ENCODE assay signal across 25 cellular contexts in genomic region chr3:14678015-14678503, GRCh38. TPM values are rescaled to one million over a fixed set of nuclear protein-coding genes. Genes with fewer than 3 reads are reported as not detected.
DNase-seq lines count a peak whose midpoint lies in the region; ATAC-seq and TF ChIP-seq lines count a peak whose summit lies in the region.
"Had no signal": no experiment of that assay in that cellular context is flagged by ENCODE, and none has a peak within 500 bp of the region (broad histone marks: within the 10 kb centered on the region; RNA-seq: fewer than 3 reads in every experiment).

No MANE protein-coding gene starts in this region.

- WGBS in H9 (ENCODE audit: extremely low coverage, insufficient read length, low lambda C conversion rate) = no CpG with 5 or more reads among the region's 7 CpGs
- 39% methylated on average over 7 of the region's 7 CpGs for WGBS in liver

- peaks cover 21% of the 10 kb centered on the region for H3K36me3 Mint-ChIP-seq in CD8-positive, alpha-beta T cell
- H3K36me3 Mint-ChIP-seq in H9 (ENCODE audit: insufficient read depth in 1 of 3, low read depth in 3 of 3) (peaks cover 0 to 8% (median 6%) of the 10 kb centered on the region in 3 experiments; a peak in 3 of 7 replicates), neural progenitor cell (peaks cover 1% of the 10 kb centered on the region)
- H3K36me3 Mint-ChIP-seq: brain had no signal

- no peak for TF ChIP-seq CTCF in CD8-positive, alpha-beta T cell (IDR thresholded peaks at IDR 0.05)
- TF ChIP-seq CTCF in H9 (conservative IDR thresholded peaks at IDR 0.05) (0 out of 3 replicates have a peak, but pooled peaks have one; percentile 12), VCaP (conservative IDR thresholded peaks at IDR 0.05) (no peak), liver (IDR thresholded peaks at IDR 0.05; ENCODE audit: low read depth, low read length, missing input control) (peak; percentile 28), neural progenitor cell (IDR thresholded peaks at IDR 0.05) (no peak)

- no peak overlapping the region for H3K4me2 ChIP-seq in H9 (ENCODE audit: insufficient read depth, insufficient read length, low read length)
- no peak overlapping the region for H3K4me2 ChIP-seq in neural progenitor cell
- H3K4me2 ChIP-seq: BLaER1 had no signal

- no peak overlapping the region for H3K4ac ChIP-seq in H9 (ENCODE audit: low read depth, low read length)

- H3K56ac ChIP-seq in H9 (ENCODE audit: insufficient read length, low read depth, low read length) = no peak overlapping the region

- no peak overlapping the region for H2BK120ac ChIP-seq in H9 (ENCODE audit: low read depth, low read length, poor library complexity, severe bottlenecking)

- DNase-seq in CD8-positive, alpha-beta T cell = no peak
- DNase-seq in H9 = no peak
- DNase-seq in T-helper 9 cell = no peak
- DNase-seq in neural progenitor cell (ENCODE audit: low spot score) = no peak
- DNase-seq: activated B cell treated with CpG ODN at 0.5 μM for 24 hours; activated CD4-positive, alpha-beta memory T cell treated with anti-CD3 and anti-CD28 coated beads for 36 hours; activated gamma-delta T cell; activated naive CD8-positive, alpha-beta T cell treated with anti-CD3 and anti-CD28 coated beads, Interleukin-2, amount 50 U/mL, for 24 hours; colonic mucosa; HCEC 1CT; Kasumi-1; kidney glomerular epithelial cell; naive thymus-derived CD4-positive, alpha-beta T cell; NCI-H1105; NCI-H2029 treated with DMSO at 0.1 percent for 48 hours; NCI-H345; sigmoid colon; substantia nigra had no signal

- no peak overlapping the region for H2BK20ac ChIP-seq in H9 (ENCODE audit: low read depth, low read length, poor library complexity, severe bottlenecking)

- H4K5ac ChIP-seq in H9 (ENCODE audit: insufficient read length, low read depth, low read length) = no peak overlapping the region

- no peak overlapping the region for H2BK5ac ChIP-seq in H9 (ENCODE audit: insufficient read length, low read length)

- no peak overlapping the region for H3K14ac ChIP-seq in H9 (ENCODE audit: insufficient read depth, low read length)

- no peaks in the 10 kb centered on the region for H3K36me3 ChIP-seq in CD8-positive, alpha-beta T cell (ENCODE audit: insufficient read depth, low read length)
- H3K36me3 ChIP-seq in liver (ENCODE audit: control insufficient read depth in 4 of 4, insufficient read depth in 3 of 4, low read depth in 1 of 4, low read length in 3 of 4) (no peaks in the 10 kb centered on the region), neural progenitor cell (no peaks in the 10 kb centered on the region)
- H3K36me3 ChIP-seq: BLaER1, colonic mucosa, sigmoid colon had no signal

- no peaks in the 10 kb centered on the region for H3K23me2 ChIP-seq in H9 (ENCODE audit: insufficient read length, low read depth, low read length, poor library complexity, severe bottlenecking)

- no peak overlapping the region for H3K18ac ChIP-seq in H9 (ENCODE audit: insufficient read length, low read depth, low read length)

- POLR2A ChIA-PET in CD8-positive, alpha-beta T cell (lab: Charles Lee) = no interaction called here

- H3K23ac ChIP-seq in H9 (ENCODE audit: insufficient read length, low read depth, low read length) = no peak overlapping the region

- intact Hi-C loops in CD8-positive, alpha-beta T cell (cut with DNase I, micrococcal nuclease) = no loop called here

- H3K79me1 ChIP-seq in H9 (ENCODE audit: insufficient read depth, low read depth, low read length, poor library complexity, severe bottlenecking) = no peaks in the 10 kb centered on the region

- no peak overlapping the region for H3K4me3 Mint-ChIP-seq in CD8-positive, alpha-beta T cell
- H3K4me3 Mint-ChIP-seq in H9 (no peak overlapping the region; a peak in 1 of 5 replicates), neural progenitor cell (no peak overlapping the region)
- H3K4me3 Mint-ChIP-seq: activated B cell treated with CpG ODN at 0.5 μM for 24 hours; activated CD4-positive, alpha-beta memory T cell treated with anti-CD3 and anti-CD28 coated beads for 36 hours; activated naive CD8-positive, alpha-beta T cell treated with anti-CD3 and anti-CD28 coated beads, Interleukin-2, amount 50 U/mL, for 24 hours; brain; naive thymus-derived CD4-positive, alpha-beta T cell had no signal

- no peaks in the 10 kb centered on the region for H3K4me1 Mint-ChIP-seq in CD8-positive, alpha-beta T cell (ENCODE audit: low read depth)
- H3K4me1 Mint-ChIP-seq in H9 (no peaks in the 10 kb centered on the region), neural progenitor cell (peaks cover 3% of the 10 kb centered on the region)
- H3K4me1 Mint-ChIP-seq: activated B cell treated with CpG ODN at 0.5 μM for 24 hours; activated naive CD8-positive, alpha-beta T cell treated with anti-CD3 and anti-CD28 coated beads, Interleukin-2, amount 50 U/mL, for 24 hours; brain had no signal

- no peaks in the 10 kb centered on the region for H3K27me3 ChIP-seq in CD8-positive, alpha-beta T cell (ENCODE audit: insufficient read depth, low read length)
- H3K27me3 ChIP-seq in H9 (ENCODE audit: insufficient read depth, low read length) = no peaks in the 10 kb centered on the region
- H3K27me3 ChIP-seq in liver (ENCODE audit: control insufficient read depth in 4 of 4, insufficient read depth in 4 of 4, low read length in 3 of 4) = no peaks in the 10 kb centered on the region
- no peaks in the 10 kb centered on the region for H3K27me3 ChIP-seq in neural progenitor cell
- H3K27me3 ChIP-seq: BLaER1, colonic mucosa, sigmoid colon had no signal

- H3K9me3 Mint-ChIP-seq in CD8-positive, alpha-beta T cell = peaks cover 5% of the 10 kb centered on the region
- H3K9me3 Mint-ChIP-seq in H9 (peaks cover 9 to 10% of the 10 kb centered on the region in 2 experiments), neural progenitor cell (peaks cover 5% of the 10 kb centered on the region)

- no peaks in the 10 kb centered on the region for H3K9me3 ChIP-seq in CD8-positive, alpha-beta T cell (ENCODE audit: low read length)
- H3K9me3 ChIP-seq in H9 (ENCODE audit: control insufficient read depth, low read depth, low read length) (no peaks in the 10 kb centered on the region), liver (ENCODE audit: control insufficient read depth in 4 of 4, low read length in 3 of 4) (no peaks in the 10 kb centered on the region), neural progenitor cell (ENCODE audit: low read depth) (no peaks in the 10 kb centered on the region)
- H3K9me3 ChIP-seq: colonic mucosa had no signal

- no peak overlapping the region for H4K91ac ChIP-seq in H9 (ENCODE audit: insufficient read length, low read depth, low read length)

- no peaks in the 10 kb centered on the region for H3F3A ChIP-seq in neural progenitor cell (ENCODE audit: low read depth)

- peak overlapping the region; percentile 41 for H3K27ac Mint-ChIP-seq in CD8-positive, alpha-beta T cell
- H3K27ac Mint-ChIP-seq in H9 (no peak overlapping the region), neural progenitor cell (no peak overlapping the region)
- H3K27ac Mint-ChIP-seq: activated B cell treated with CpG ODN at 0.5 μM for 24 hours; activated CD4-positive, alpha-beta memory T cell treated with anti-CD3 and anti-CD28 coated beads for 36 hours; activated naive CD8-positive, alpha-beta T cell treated with anti-CD3 and anti-CD28 coated beads, Interleukin-2, amount 50 U/mL, for 24 hours; brain had no signal

- no peak overlapping the region for H4K8ac ChIP-seq in H9 (replicated peaks; ENCODE audit: insufficient read length, low read depth, low read length)

- CTCF ChIA-PET in CD8-positive, alpha-beta T cell (lab: Charles Lee) = interaction anchor here (1.4 kb wide), 1 partner anchor 246 kb away, joined by 3 read pairs; no protein-coding TSS in a partner anchor

- H3K9ac ChIP-seq in H9 (ENCODE audit: extremely low read depth, insufficient read length, low read length) (no peak overlapping the region), liver (ENCODE audit: low read depth in 1 of 2, low read length in 2 of 2) (no peak overlapping the region), neural progenitor cell (no peak overlapping the region)
- H3K9ac ChIP-seq: BLaER1, parathyroid adenoma had no signal

- H3K4me3 ChIP-seq in CD8-positive, alpha-beta T cell (ENCODE audit: low read depth, low read length) = no peak overlapping the region
- H3K4me3 ChIP-seq in liver (ENCODE audit: low read depth in 1 of 3, low read length in 3 of 3) (no peak overlapping the region), neural progenitor cell (no peak overlapping the region)
- H3K4me3 ChIP-seq: BLaER1, colonic mucosa, sigmoid colon had no signal

- no peaks in the 10 kb centered on the region for H3K4me1 ChIP-seq in CD8-positive, alpha-beta T cell (ENCODE audit: insufficient read depth, low read length)
- no peaks in the 10 kb centered on the region for H3K4me1 ChIP-seq in H9 (ENCODE audit: insufficient read depth, low read length)
- H3K4me1 ChIP-seq in liver (ENCODE audit: control insufficient read depth in 4 of 4, insufficient read depth in 4 of 4, low read length in 3 of 4) = peaks cover 0 to 9% (median 5%) of the 10 kb centered on the region in 4 donors
- H3K4me1 ChIP-seq in neural progenitor cell = no peaks in the 10 kb centered on the region
- H3K4me1 ChIP-seq: BLaER1, colonic mucosa, sigmoid colon had no signal

- no peak overlapping the region for H3K27ac ChIP-seq in CD8-positive, alpha-beta T cell (ENCODE audit: low read depth, low read length)
- H3K27ac ChIP-seq in H9 (ENCODE audit: insufficient read length, low read depth, low read length) (no peak overlapping the region), VCaP (peak overlapping the region; percentile 76), liver (ENCODE audit: low read depth in 1 of 2, low read length in 2 of 2) (no peak overlapping the region), neural progenitor cell (no peak overlapping the region)
- H3K27ac ChIP-seq: BLaER1, colonic mucosa, parathyroid adenoma, sigmoid colon had no signal

- H2BK12ac ChIP-seq in H9 (ENCODE audit: insufficient read length, low read depth, low read length) = no peak overlapping the region

- H3K27me3 Mint-ChIP-seq in CD8-positive, alpha-beta T cell (ENCODE audit: low read depth) = no peaks in the 10 kb centered on the region
- H3K27me3 Mint-ChIP-seq in H9 (ENCODE audit: low read depth) = peaks cover 15% of the 10 kb centered on the region
- peaks cover 7% of the 10 kb centered on the region for H3K27me3 Mint-ChIP-seq in neural progenitor cell (ENCODE audit: insufficient read depth, low read depth)
- H3K27me3 Mint-ChIP-seq: activated B cell treated with CpG ODN at 0.5 μM for 24 hours; activated CD4-positive, alpha-beta memory T cell treated with anti-CD3 and anti-CD28 coated beads for 36 hours; activated naive CD8-positive, alpha-beta T cell treated with anti-CD3 and anti-CD28 coated beads, Interleukin-2, amount 50 U/mL, for 24 hours; brain had no signal

- no peaks in the 10 kb centered on the region for H4K20me1 ChIP-seq in H9 (ENCODE audit: control insufficient read depth, insufficient read depth, insufficient read length)
- no peaks in the 10 kb centered on the region for H4K20me1 ChIP-seq in neural progenitor cell (ENCODE audit: low read depth)
- H4K20me1 ChIP-seq: BLaER1 had no signal

- H3K79me2 ChIP-seq in H9 (ENCODE audit: insufficient read depth, low read length) (no peaks in the 10 kb centered on the region), neural progenitor cell (ENCODE audit: low read depth) (no peaks in the 10 kb centered on the region)
- H3K79me2 ChIP-seq: parathyroid adenoma had no signal

- peak; percentile 27 to 55 for TF ChIP-seq RAD21 in liver (IDR thresholded peaks at IDR 0.05)

- ATAC-seq in CD8-positive, alpha-beta T cell = no peak
- ATAC-seq in GM18520 (IDR thresholded peaks at IDR 0.05; ENCODE audit: unreplicated experiment) = no peak
- ATAC-seq in GM21528 (IDR thresholded peaks at IDR 0.05; ENCODE audit: low FRiP score, unreplicated experiment) = no peak
- ATAC-seq: activated naive CD8-positive, alpha-beta T cell treated with anti-CD3 and anti-CD28 coated beads, Interleukin-2, amount 50 U/mL, for 24 hours; naive thymus-derived CD4-positive, alpha-beta T cell had no signal

- H2AK5ac ChIP-seq in H9 (ENCODE audit: insufficient read length, low read length) = no peak overlapping the region

- H2AFZ ChIP-seq in H9 (ENCODE audit: low read length) (no peak overlapping the region), neural progenitor cell (replicated peaks) (no peak overlapping the region)
- H2AFZ ChIP-seq: parathyroid adenoma had no signal

- H3T11ph ChIP-seq in H9 (ENCODE audit: low read length) = no peak overlapping the region

- H2BK15ac ChIP-seq in H9 (ENCODE audit: low read depth, low read length) = no peak overlapping the region

RNA-seq across cellular contexts. Expression of gene C3orf20, which starts 3.1 kb away (rescaled TPM):
- under 1 TPM; 0.22 to 0.27 TPM for total RNA-seq in CD8-positive, alpha-beta T cell
- total RNA-seq in H9 (2021) = not detected in 2 replicates
- under 1 TPM; 0.05 to 0.08 TPM for total RNA-seq in liver
- not detected for polyA plus RNA-seq in liver
- not detected in 2 replicates for total RNA-seq in neural progenitor cell (ENCODE audit: low replicate concordance)

RNA-seq across cellular contexts. Expression of gene CCDC174, which starts 26.5 kb away (rescaled TPM):
- total RNA-seq in CD8-positive, alpha-beta T cell = 10 to 100 TPM; 48.8 to 50.9 TPM
- 11.5 and 15.2 TPM in 2 replicates for total RNA-seq in H9 (2021)
- 1 to 10 TPM; 4.9 to 9.1 TPM for total RNA-seq in liver
- 10 to 100 TPM in 1 of 2 donors, 1 to 10 TPM in 1; 4.9 to 14.2 TPM for polyA plus RNA-seq in liver
- 13.0 and 15.6 TPM in 2 replicates for total RNA-seq in neural progenitor cell (ENCODE audit: low replicate concordance)

Comparison
In these comparisons a context has a peak if more than half of its experiments do, and no peak if none do; other contexts are left out.
1. CTCF ChIP-seq: peak in H9 (single experiment) and liver (single experiment); none in CD8-positive, alpha-beta T cell (single experiment), VCaP (single experiment) and neural progenitor cell (single experiment).